23 cellular contexts compared by ENCODE assay signal in the genomic region with DNA sequence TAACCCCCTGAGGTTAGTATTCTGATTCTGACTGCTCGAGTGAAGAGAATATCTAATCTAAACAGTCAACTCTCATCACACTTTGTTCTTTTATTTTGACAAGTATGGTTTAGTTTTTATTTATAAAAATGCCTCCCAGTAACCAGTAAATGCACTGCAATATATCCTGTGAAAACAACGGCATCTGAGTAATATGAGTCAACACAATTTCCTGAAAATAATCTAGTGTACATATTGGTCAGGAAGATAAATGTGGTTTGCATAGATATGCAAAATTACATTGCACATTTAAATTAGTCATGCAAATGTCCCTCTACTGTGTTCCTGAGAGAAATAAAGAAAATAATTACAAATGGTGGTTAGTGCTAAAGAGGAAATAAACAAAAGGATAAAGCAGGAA.
"Had no signal": no experiment of that assay in that cellular context is flagged by ENCODE, and none has a peak within 500 bp of the region (broad histone marks: within the 10 kb centered on the region; RNA-seq: fewer than 3 reads in every experiment).

No MANE protein-coding gene starts in this region.

- H3K27me3 ChIP-seq: adrenal gland, breast epithelium, colonic mucosa, dorsolateral prefrontal cortex, esophagus squamous epithelium, neural progenitor cell, stomach, testis, vagina had no signal

- FAIRE-seq: kidney, small intestine had no signal

- H3K9me3 ChIP-seq: adrenal gland, breast epithelium, colonic mucosa, esophagus squamous epithelium, lower lobe of right lung, stomach, testis, vagina had no signal

- H3K4me3 ChIP-seq: adrenal gland, breast epithelium, colonic mucosa, dorsolateral prefrontal cortex, esophagus squamous epithelium, lower lobe of right lung, neural progenitor cell, stomach, testis, vagina had no signal

- H3K4me2 ChIP-seq: neural progenitor cell had no signal

- H2AFZ ChIP-seq: neural progenitor cell had no signal

- H3K27ac ChIP-seq: adrenal gland, breast epithelium, colonic mucosa, dorsolateral prefrontal cortex, esophagus squamous epithelium, lower lobe of right lung, neural progenitor cell, stomach, testis, vagina had no signal

- H3K9ac ChIP-seq: neural progenitor cell had no signal

- H3K36me3 ChIP-seq: adrenal gland, breast epithelium, colonic mucosa, esophagus squamous epithelium, lower lobe of right lung, neural progenitor cell, stomach, vagina had no signal

- H3K4me1 ChIP-seq: adrenal gland, breast epithelium, colonic mucosa, testis had no signal

- DNase-seq: activated B cell treated with CpG ODN at 0.5 μM for 24 hours; activated CD4-positive, alpha-beta T cell treated with anti-CD3 and anti-CD28 coated beads for 36 hours; activated CD4-positive, alpha-beta T cell treated with anti-CD3 and anti-CD28 coated beads, Interleukin-2, amount 50 U/mL, for 48 hours; activated CD8-positive, alpha-beta memory T cell treated with anti-CD3 and anti-CD28 coated beads, Interleukin-2, amount 50 U/mL, for 48 hours; activated naive CD4-positive, alpha-beta T cell; activated T-cell treated with anti-CD3 and anti-CD28 coated beads, Interleukin-2, amount 50 U/mL, for 4 hours; adrenal gland; colonic mucosa; dorsolateral prefrontal cortex; effector memory CD8-positive, alpha-beta T cell; esophagus squamous epithelium; kidney; lower lobe of right lung; naive thymus-derived CD4-positive, alpha-beta T cell; posterior cingulate gyrus; small intestine; stimulated activated CD4-positive, alpha-beta T cell treated with anti-CD3 and anti-CD28 coated beads, Interleukin-2, amount 100 ng/mL, for 24 hours; stomach; T1000; testis had no signal
